Comparison of ENCODE assay signal across 10 cellular contexts in genomic region chr15:81265256-81265943, GRCh38. TPM values are rescaled to one million over a fixed set of nuclear protein-coding genes. Genes with fewer than 3 reads are reported as not detected.
DNase-seq lines count a peak whose midpoint lies in the region; ATAC-seq, FAIRE-seq and TF ChIP-seq lines count a peak whose summit lies in the region.
"Had no signal": no experiment of that assay in that cellular context is flagged by ENCODE, and none has a peak within 500 bp of the region (broad histone marks: within the 10 kb centered on the region; RNA-seq: fewer than 3 reads in every experiment).

No MANE protein-coding gene starts in this region.

- peaks cover 25% of the 10 kb centered on the region for H3K4me1 Mint-ChIP-seq in activated CD4-positive, alpha-beta memory T cell treated with anti-CD3 and anti-CD28 coated beads, Interleukin-2, amount 10 ng/mL, durations not matched to agents 7 days and 5 days
- peaks cover 18% of the 10 kb centered on the region for H3K4me1 Mint-ChIP-seq in activated CD4-positive, alpha-beta memory T cell treated with anti-CD3 and anti-CD28 coated beads for 36 hours (ENCODE audit: low read depth)
- H3K4me1 Mint-ChIP-seq in stimulated activated naive B cell treated with anti-CD40 and anti-IgM and Interleukin-4, amounts not matched to agents 10 μg/mL and 1 μg/mL and 100 μg/mL, for 72 hours, result peaks cover 21 to 31% of the 10 kb centered on the region in 2 donors

- H3K4me1 ChIP-seq in endothelial cell of umbilical vein (ENCODE audit: control insufficient read depth, extremely low read depth, insufficient read depth, low read length), result peaks cover 5% of the 10 kb centered on the region

- H3K27me3 ChIP-seq in endothelial cell of umbilical vein (ENCODE audit: control insufficient read depth in 2 of 2, insufficient read depth in 2 of 2, low read length in 2 of 2), result peaks cover 0 to 1% of the 10 kb centered on the region in 2 experiments
- H3K27me3 ChIP-seq in dorsolateral prefrontal cortex, result peaks cover 0 to 5% (median 0%) of the 10 kb centered on the region in 45 donors

- TF ChIP-seq POLR2A in endothelial cell of umbilical vein (IDR thresholded peaks at IDR 0.05; ENCODE audit: low read depth, low read length), result no peak

- H2AFZ ChIP-seq in endothelial cell of umbilical vein (ENCODE audit: low read depth, low read length), result peak overlapping the region; percentile 55

- no peaks in the 10 kb centered on the region for H3K9me1 ChIP-seq in endothelial cell of umbilical vein (replicated peaks; ENCODE audit: control insufficient read depth, extremely low read depth, insufficient read depth, low read length)

- H3K9me3 ChIP-seq in endothelial cell of umbilical vein (replicated peaks; ENCODE audit: control insufficient read depth, insufficient read depth, low read length), result no peaks in the 10 kb centered on the region

- H3K4me3 ChIP-seq in LNCaP clone FGC (ENCODE audit: low read depth, low read length) (peak overlapping the region; percentile 38; the same call in 1 of the 2 replicates), endothelial cell of umbilical vein (replicated peaks in 1 of 3; ENCODE audit: insufficient read depth in 1 of 3, low read depth in 1 of 3, low read length in 3 of 3) (no peak overlapping the region), dorsolateral prefrontal cortex (peak overlapping the region in 22 of 59 donors; percentile 0 to 46 (median 24))

- no peak for TF ChIP-seq CTCF in LNCaP clone FGC (IDR thresholded peaks at IDR 0.05; ENCODE audit: control insufficient read depth, extremely low read depth, insufficient read depth)
- no peak for TF ChIP-seq CTCF in endothelial cell of umbilical vein (IDR thresholded peaks at IDR 0.05; ENCODE audit: extremely low read depth in 1 of 2, insufficient read depth in 1 of 2, low read depth in 1 of 2, low read length in 2 of 2)
- no peak for TF ChIP-seq CTCF in dorsolateral prefrontal cortex (IDR thresholded peaks at IDR 0.05 in 54 of 56, conservative IDR thresholded peaks at IDR 0.05 in 2 of 56; ENCODE audit: low read depth in 1 of 56, partially characterized antibody in 56 of 56)

- no peaks in the 10 kb centered on the region for H4K20me1 ChIP-seq in endothelial cell of umbilical vein (replicated peaks; ENCODE audit: control insufficient read depth, extremely low read depth, insufficient read depth, low read length)

- dilution Hi-C loops in endothelial cell of umbilical vein (cut with MboI; ENCODE audit: extremely low pct_ligation_motif_present, low sequenced_read_pairs), result no loop called here

- no peak for DNase-seq in activated CD4-positive, alpha-beta memory T cell treated with anti-CD3 and anti-CD28 coated beads, Interleukin-2, amount 10 ng/mL, durations not matched to agents 7 days and 5 days
- no peak for DNase-seq in activated CD4-positive, alpha-beta memory T cell treated with anti-CD3 and anti-CD28 coated beads for 36 hours
- DNase-seq in LNCaP clone FGC (ENCODE audit: low read depth), result no peak
- DNase-seq in endothelial cell of umbilical vein (ENCODE audit: low read depth, low spot score), result no peak
- DNase-seq in stimulated activated naive B cell treated with anti-CD40 and anti-IgM and Interleukin-4, amounts not matched to agents 10 μg/mL and 1 μg/mL and 100 μg/mL, for 72 hours, result no peak
- DNase-seq in occipital lobe (lab: John Stamatoyannopoulos, UW), result no peak
- no peak for DNase-seq in AG20443 (ENCODE audit: low spot score)
- DNase-seq in dorsolateral prefrontal cortex, result no peak

- no TSS peak for BruUV-seq in endothelial cell of umbilical vein (replicated peaks; lab: Mats Ljungman, UMichigan)

- H3K27me3 Mint-ChIP-seq in activated CD4-positive, alpha-beta memory T cell treated with anti-CD3 and anti-CD28 coated beads, Interleukin-2, amount 10 ng/mL, durations not matched to agents 7 days and 5 days, result peaks cover 12% of the 10 kb centered on the region
- peaks cover 8% of the 10 kb centered on the region for H3K27me3 Mint-ChIP-seq in activated CD4-positive, alpha-beta memory T cell treated with anti-CD3 and anti-CD28 coated beads for 36 hours
- H3K27me3 Mint-ChIP-seq in stimulated activated naive B cell treated with anti-CD40 and anti-IgM and Interleukin-4, amounts not matched to agents 10 μg/mL and 1 μg/mL and 100 μg/mL, for 72 hours, result no peaks in the 10 kb centered on the region

- no peaks in the 10 kb centered on the region for H3K36me3 ChIP-seq in endothelial cell of umbilical vein (ENCODE audit: control insufficient read depth in 2 of 2, extremely low read depth in 1 of 2, insufficient read depth in 2 of 2, low read length in 2 of 2)

- no peaks in the 10 kb centered on the region for H3K79me2 ChIP-seq in endothelial cell of umbilical vein (ENCODE audit: control insufficient read depth, insufficient read depth, low read length)

- H3K27ac ChIP-seq in endothelial cell of umbilical vein (ENCODE audit: insufficient read depth, low read depth, low read length) (no peak overlapping the region), dorsolateral prefrontal cortex (no peak overlapping the region)

- no peaks in the 10 kb centered on the region for H3K9me3 Mint-ChIP-seq in activated CD4-positive, alpha-beta memory T cell treated with anti-CD3 and anti-CD28 coated beads, Interleukin-2, amount 10 ng/mL, durations not matched to agents 7 days and 5 days
- H3K9me3 Mint-ChIP-seq in activated CD4-positive, alpha-beta memory T cell treated with anti-CD3 and anti-CD28 coated beads for 36 hours, result no peaks in the 10 kb centered on the region
- H3K9me3 Mint-ChIP-seq in stimulated activated naive B cell treated with anti-CD40 and anti-IgM and Interleukin-4, amounts not matched to agents 10 μg/mL and 1 μg/mL and 100 μg/mL, for 72 hours, result no peaks in the 10 kb centered on the region
- H3K9me3 Mint-ChIP-seq: dendritic cell treated with granulocyte-macrophage colony-stimulating factor and Interleukin-4, amounts not matched to agents 40 ng/mL and 50 ng/mL, for 4 days; T-helper 1 cell treated with Interleukin-12 subunit alpha and Interleukin-12 subunit beta and Interleukin-4 antibody, amounts not matched to agents 30 μg/mL and 1 μg/mL, for 36 hours had no signal

- intact Hi-C loops in activated CD4-positive, alpha-beta memory T cell treated with anti-CD3 and anti-CD28 coated beads for 36 hours (cut with micrococcal nuclease), result no loop called here
- intact Hi-C loops in endothelial cell of umbilical vein (cut with micrococcal nuclease) (no loop called here), dorsolateral prefrontal cortex (cut with DNase I) (loop anchor here (1.0 to 5.0 kb wide), 4 partner anchors 108 to 288 kb away; partner anchors contain the start of gene MESD (in 1 of the 2))

- ATAC-seq in stimulated activated naive B cell treated with anti-CD40 and anti-IgM and Interleukin-4, amounts not matched to agents 10 μg/mL and 1 μg/mL and 100 μg/mL, for 72 hours (replicated peaks), result peak; percentile 49 to 56

- H3K4me3 Mint-ChIP-seq in activated CD4-positive, alpha-beta memory T cell treated with anti-CD3 and anti-CD28 coated beads, Interleukin-2, amount 10 ng/mL, durations not matched to agents 7 days and 5 days, result peak overlapping the region; percentile 19
- H3K4me3 Mint-ChIP-seq in activated CD4-positive, alpha-beta memory T cell treated with anti-CD3 and anti-CD28 coated beads for 36 hours, result no peak overlapping the region
- peak overlapping the region; percentile 73 to 75 for H3K4me3 Mint-ChIP-seq in stimulated activated naive B cell treated with anti-CD40 and anti-IgM and Interleukin-4, amounts not matched to agents 10 μg/mL and 1 μg/mL and 100 μg/mL, for 72 hours
- H3K4me3 Mint-ChIP-seq: dendritic cell treated with granulocyte-macrophage colony-stimulating factor and Interleukin-4, amounts not matched to agents 40 ng/mL and 50 ng/mL, for 4 days had no signal

- H3K27ac Mint-ChIP-seq in activated CD4-positive, alpha-beta memory T cell treated with anti-CD3 and anti-CD28 coated beads, Interleukin-2, amount 10 ng/mL, durations not matched to agents 7 days and 5 days, result no peak overlapping the region
- H3K27ac Mint-ChIP-seq in activated CD4-positive, alpha-beta memory T cell treated with anti-CD3 and anti-CD28 coated beads for 36 hours, result no peak overlapping the region
- H3K27ac Mint-ChIP-seq in stimulated activated naive B cell treated with anti-CD40 and anti-IgM and Interleukin-4, amounts not matched to agents 10 μg/mL and 1 μg/mL and 100 μg/mL, for 72 hours, result no peak overlapping the region
- H3K27ac Mint-ChIP-seq: dendritic cell treated with granulocyte-macrophage colony-stimulating factor and Interleukin-4, amounts not matched to agents 40 ng/mL and 50 ng/mL, for 4 days had no signal

- CTCF ChIA-PET in activated CD4-positive, alpha-beta memory T cell treated with anti-CD3 and anti-CD28 coated beads, Interleukin-2, amount 10 ng/mL, durations not matched to agents 7 days and 5 days (lab: Charles Lee), result interaction anchor here (0.7 to 9.1 kb wide), 100 partner anchors 9 to 809 kb away, joined by 3 to 405 read pairs (median 7); partner anchors contain the start of genes CEMIP, CFAP161, STARD5 and TLNRD1
- CTCF ChIA-PET in activated CD4-positive, alpha-beta memory T cell treated with anti-CD3 and anti-CD28 coated beads for 36 hours (lab: Charles Lee), result interaction anchor here (0.7 to 8.0 kb wide), 103 partner anchors 9 to 846 kb away, joined by 3 to 259 read pairs (median 8); partner anchors contain the start of genes CEMIP, CFAP161, STARD5 and TLNRD1
- CTCF ChIA-PET in endothelial cell of umbilical vein (lab: Charles Lee), result interaction anchor here (0.6 to 5.7 kb wide), 127 partner anchors 10 to 1024 kb away, joined by 3 to 472 read pairs (median 6); partner anchors contain the start of genes CEMIP, CFAP161, EFL1 and SAXO2

- POLR2A ChIA-PET in activated CD4-positive, alpha-beta memory T cell treated with anti-CD3 and anti-CD28 coated beads, Interleukin-2, amount 10 ng/mL, durations not matched to agents 7 days and 5 days (lab: Charles Lee), result interaction anchor here (0.9 to 2.0 kb wide), 10 partner anchors 10 to 275 kb away, joined by 3 to 8 read pairs (median 6); partner anchors contain the start of gene TLNRD1
- POLR2A ChIA-PET in activated CD4-positive, alpha-beta memory T cell treated with anti-CD3 and anti-CD28 coated beads for 36 hours (lab: Charles Lee), result interaction anchor here (1.1 to 1.3 kb wide), 4 partner anchors 10 to 288 kb away, joined by 3 to 6 read pairs (median 3); partner anchors contain the start of genes STARD5 and TLNRD1
- POLR2A ChIA-PET in endothelial cell of umbilical vein (lab: Charles Lee), result no interaction called here

- H3K36me3 Mint-ChIP-seq in activated CD4-positive, alpha-beta memory T cell treated with anti-CD3 and anti-CD28 coated beads, Interleukin-2, amount 10 ng/mL, durations not matched to agents 7 days and 5 days (ENCODE audit: low read depth), result no peaks in the 10 kb centered on the region
- H3K36me3 Mint-ChIP-seq in activated CD4-positive, alpha-beta memory T cell treated with anti-CD3 and anti-CD28 coated beads for 36 hours, result no peaks in the 10 kb centered on the region
- H3K36me3 Mint-ChIP-seq in stimulated activated naive B cell treated with anti-CD40 and anti-IgM and Interleukin-4, amounts not matched to agents 10 μg/mL and 1 μg/mL and 100 μg/mL, for 72 hours, result peaks cover 0 to 13% of the 10 kb centered on the region in 2 donors

- FAIRE-seq in endothelial cell of umbilical vein (lab: Jason Lieb, UNC), result no peak

- peak overlapping the region; percentile 49 for H3K4me2 ChIP-seq in endothelial cell of umbilical vein (ENCODE audit: insufficient read depth, low read length)

- H3K9ac ChIP-seq in endothelial cell of umbilical vein (replicated peaks; ENCODE audit: extremely low read depth, insufficient read depth, low read length), result no peak overlapping the region

RNA-seq across cellular contexts. Expression of gene STARD5, which starts 58.5 kb away (rescaled TPM):
- 1 to 10 TPM; 4.2 TPM for total RNA-seq in activated CD4-positive, alpha-beta memory T cell treated with anti-CD3 and anti-CD28 coated beads, Interleukin-2, amount 10 ng/mL, durations not matched to agents 7 days and 5 days
- 1 to 10 TPM; 7.3 to 9.1 TPM for total RNA-seq in activated CD4-positive, alpha-beta memory T cell treated with anti-CD3 and anti-CD28 coated beads for 36 hours
- total RNA-seq in endothelial cell of umbilical vein, result 0.32 and 2.2 TPM in 2 replicates
- 3.0 and 4.1 TPM in 2 replicates for polyA plus RNA-seq in endothelial cell of umbilical vein
- 2.7 and 2.9 TPM in 2 replicates for polyA plus RNA-seq in endothelial cell of umbilical vein (2011; cell fraction: cytosol; rRNA removed)
- polyA plus RNA-seq in endothelial cell of umbilical vein (2011; cell fraction: nucleus; rRNA removed), result 4.6 and 5.7 TPM in 2 replicates
- polyA plus RNA-seq in endothelial cell of umbilical vein (2012), result 0.52 and 1.2 TPM in 2 replicates
- 2.1 and 2.2 TPM in 2 replicates for polyA minus RNA-seq in endothelial cell of umbilical vein
- polyA minus RNA-seq in endothelial cell of umbilical vein (2011; cell fraction: cytosol; rRNA and poly(A)+ RNA removed), result not detected
- 1.3 and 1.8 TPM in 2 replicates for polyA minus RNA-seq in endothelial cell of umbilical vein (2011; cell fraction: nucleus; rRNA and poly(A)+ RNA removed)
- total RNA-seq in occipital lobe, result 5.9 TPM
- 10 to 100 TPM in 53 of 120 experiments, 1 to 10 TPM in 67; 4.8 to 16.1 (median 9.5) TPM for total RNA-seq in dorsolateral prefrontal cortex

Comparison
In these comparisons a context has a peak if more than half of its experiments do, and no peak if none do; other contexts are left out.
1. intact Hi-C loops: an anchor here in dorsolateral prefrontal cortex (1.0 to 5.0 kb wide); none called in activated CD4-positive, alpha-beta memory T cell treated with anti-CD3 and anti-CD28 coated beads for 36 hours and endothelial cell of umbilical vein.